In the genomic region with DNA sequence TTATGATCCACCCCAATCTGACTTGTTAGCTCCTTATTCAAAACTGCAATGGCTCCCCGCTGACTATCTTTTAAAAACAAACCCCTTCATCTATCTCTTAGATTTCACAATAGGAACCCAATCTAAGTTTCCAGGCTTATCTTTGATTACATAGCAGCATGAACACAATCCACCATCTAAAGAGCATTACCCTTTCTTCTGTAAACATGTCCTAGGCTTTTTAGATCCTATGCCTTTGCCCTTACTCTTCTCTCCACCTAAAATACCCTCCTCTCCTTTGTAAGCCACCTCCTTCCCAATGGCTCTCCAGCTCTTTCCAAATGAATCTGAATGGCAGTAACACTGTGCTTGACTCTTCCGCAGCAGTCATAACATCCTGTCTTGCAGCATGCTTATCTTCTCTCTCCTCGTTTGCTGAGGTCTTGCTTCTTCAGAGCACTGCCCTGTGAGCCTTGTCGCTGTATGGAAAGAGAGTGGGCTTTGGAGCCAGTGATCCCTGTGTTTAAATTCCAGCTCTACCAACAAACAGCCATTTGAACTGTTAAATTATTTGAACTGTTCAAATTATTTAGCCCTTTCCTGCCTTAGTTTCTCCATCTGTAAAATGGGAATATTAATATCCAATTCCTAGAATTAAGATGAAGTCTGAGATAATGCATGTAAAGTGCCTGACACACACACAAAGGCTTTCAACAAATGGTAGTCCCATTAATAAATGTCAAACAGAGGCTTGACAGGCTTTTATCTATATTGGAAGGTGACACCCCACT, we compare ENCODE assay signal across 3 cellular contexts.
TF ChIP-seq lines count a peak whose summit lies in the region.

No MANE protein-coding gene starts in this region.

TF ChIP-seq in liver, 16 proteins besides CTCF, POLR2A, EP300 and RAD21:
- no peak for TF ChIP-seq SP1 (IDR thresholded peaks at IDR 0.05)
- TF ChIP-seq, protein P1, sequence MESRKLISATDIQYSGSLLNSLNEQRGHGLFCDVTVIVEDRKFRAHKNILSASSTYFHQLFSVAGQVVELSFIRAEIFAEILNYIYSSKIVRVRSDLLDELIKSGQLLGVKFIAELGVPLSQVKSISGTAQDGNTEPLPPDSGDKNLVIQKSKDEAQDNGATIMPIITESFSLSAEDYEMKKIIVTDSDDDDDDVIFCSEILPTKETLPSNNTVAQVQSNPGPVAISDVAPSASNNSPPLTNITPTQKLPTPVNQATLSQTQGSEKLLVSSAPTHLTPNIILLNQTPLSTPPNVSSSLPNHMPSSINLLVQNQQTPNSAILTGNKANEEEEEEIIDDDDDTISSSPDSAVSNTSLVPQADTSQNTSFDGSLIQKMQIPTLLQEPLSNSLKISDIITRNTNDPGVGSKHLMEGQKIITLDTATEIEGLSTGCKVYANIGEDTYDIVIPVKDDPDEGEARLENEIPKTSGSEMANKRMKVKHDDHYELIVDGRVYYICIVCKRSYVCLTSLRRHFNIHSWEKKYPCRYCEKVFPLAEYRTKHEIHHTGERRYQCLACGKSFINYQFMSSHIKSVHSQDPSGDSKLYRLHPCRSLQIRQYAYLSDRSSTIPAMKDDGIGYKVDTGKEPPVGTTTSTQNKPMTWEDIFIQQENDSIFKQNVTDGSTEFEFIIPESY (IDR thresholded peaks at IDR 0.05), result no peak
- peak; percentile 47 for TF ChIP-seq FOXA2 (IDR thresholded peaks at IDR 0.05)
- no peak for TF ChIP-seq MAX (IDR thresholded peaks at IDR 0.05)
- no peak for TF ChIP-seq HNF4A (conservative IDR thresholded peaks at IDR 0.05)
- peak; percentile 23 for TF ChIP-seq FOXA1 (IDR thresholded peaks at IDR 0.05)
- TF ChIP-seq REST (IDR thresholded peaks at IDR 0.05), result no peak
- TF ChIP-seq RXRA (IDR thresholded peaks at IDR 0.05), result peak in 1 of 2 donors; percentile 36
- no peak for TF ChIP-seq EGR1 (IDR thresholded peaks at IDR 0.05; ENCODE audit: low read depth in 2 of 2)

TF ChIP-seq in HepG2, 621 proteins besides CTCF, POLR2A, EP300 and RAD21 (continues in another document):
- TF ChIP-seq MTERF4 (CRISPR knock-in tag; IDR thresholded peaks at IDR 0.05) (no peak), SMC3 (IDR thresholded peaks at IDR 0.05; ENCODE audit: low read length) (no peak), ZNF552 (CRISPR knock-in tag; IDR thresholded peaks at IDR 0.05; ENCODE audit: borderline replicate concordance) (no peak), CEBPB (IDR thresholded peaks at IDR 0.05; ENCODE audit: borderline replicate concordance, low read depth, low read length) (no peak), SKI (IDR thresholded peaks at IDR 0.05; ENCODE audit: partially characterized antibody) (no peak), MED1 (CRISPR knock-in tag; IDR thresholded peaks at IDR 0.05) (no peak), HNRNPK (IDR thresholded peaks at IDR 0.05; ENCODE audit: low read depth, low read length, poor library complexity, severe bottlenecking) (no peak), PCBP1 (IDR thresholded peaks at IDR 0.05; ENCODE audit: borderline replicate concordance, low read depth, low read length) (no peak), ZKSCAN8 (CRISPR knock-in tag; IDR thresholded peaks at IDR 0.05; ENCODE audit: borderline replicate concordance) (no peak), NR2F1 (CRISPR knock-in tag; IDR thresholded peaks at IDR 0.05) (no peak), ZNF615 (CRISPR knock-in tag; IDR thresholded peaks at IDR 0.05; ENCODE audit: borderline replicate concordance) (no peak), ZNF674 (CRISPR knock-in tag; IDR thresholded peaks at IDR 0.05; ENCODE audit: low read depth) (no peak), SOX13 (IDR thresholded peaks at IDR 0.05) (no peak), SOX13 (CRISPR knock-in tag; conservative IDR thresholded peaks at IDR 0.05 in 1 of 2, IDR thresholded peaks at IDR 0.05 in 1 of 2) (no peak), SMAD9 (CRISPR knock-in tag; IDR thresholded peaks at IDR 0.05) (no peak), ZGPAT (CRISPR knock-in tag; IDR thresholded peaks at IDR 0.05) (no peak)

TF ChIP-seq in H1, 55 proteins besides CTCF, POLR2A, EP300 and RAD21:
- TF ChIP-seq KDM1A (IDR thresholded peaks at IDR 0.05; ENCODE audit: borderline replicate concordance, low read length) (no peak), PHF8 (conservative IDR thresholded peaks at IDR 0.05; ENCODE audit: low read depth, low read length) (no peak), SUZ12 (IDR thresholded peaks at IDR 0.05; ENCODE audit: low read length) (no peak), BCL11A (IDR thresholded peaks at IDR 0.05; ENCODE audit: low read depth in 2 of 2, low read length in 2 of 2) (no peak)
